Comparison of ENCODE assay signal across 40 cellular contexts in the genomic region with DNA sequence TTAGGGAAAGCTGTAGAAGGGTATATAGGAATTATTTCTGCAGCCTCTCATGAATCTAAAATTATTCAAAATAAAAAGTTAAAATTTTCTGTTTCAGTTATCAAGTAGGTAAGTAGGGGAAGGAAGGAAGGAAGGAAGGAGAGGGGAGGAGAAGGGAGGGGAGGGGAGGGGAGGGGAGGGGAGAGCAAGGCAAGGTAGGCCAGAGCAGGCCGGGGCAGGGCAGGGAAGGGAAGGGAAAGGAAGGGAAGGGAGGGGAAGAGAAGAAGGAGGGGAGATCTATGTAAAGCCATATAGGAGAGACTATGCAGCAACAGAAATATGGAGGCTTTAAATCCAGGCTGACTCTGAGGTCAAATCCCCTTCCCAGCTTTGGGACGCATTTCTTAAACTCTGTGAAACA. TPM values are rescaled to one million over a fixed set of nuclear protein-coding genes. Genes with fewer than 3 reads are reported as not detected.
"Had no signal": no experiment of that assay in that cellular context is flagged by ENCODE, and none has a peak within 500 bp of the region (broad histone marks: within the 10 kb centered on the region; RNA-seq: fewer than 3 reads in every experiment).

No MANE protein-coding gene starts in this region.

- H3K4me1 ChIP-seq: adrenal gland, ascending aorta, body of pancreas had no signal

- H3K36me3 Mint-ChIP-seq: activated naive CD4-positive, alpha-beta T cell treated with anti-CD3 and anti-CD28 coated beads, Interleukin-2, amount 10 ng/mL, durations not matched to agents 7 days and 5 days; activated naive CD4-positive, alpha-beta T cell treated with anti-CD3 and anti-CD28 coated beads, Interleukin-2, amount 50 U/mL, for 24 hours; activated naive CD4-positive, alpha-beta T cell treated with anti-CD3 and anti-CD28 coated beads, Interleukin-2, amount 50 U/mL, for 72 hours; activated naive CD8-positive, alpha-beta T cell; activated naive CD8-positive, alpha-beta T cell treated with anti-CD3 and anti-CD28 coated beads for 36 hours; activated naive CD8-positive, alpha-beta T cell treated with anti-CD3 and anti-CD28 coated beads, Interleukin-2, amount 10 ng/mL, durations not matched to agents 7 days and 5 days; brain had no signal

- H3K4me1 Mint-ChIP-seq: activated naive CD4-positive, alpha-beta T cell treated with anti-CD3 and anti-CD28 coated beads, Interleukin-2, amount 10 ng/mL, durations not matched to agents 7 days and 5 days; activated naive CD4-positive, alpha-beta T cell treated with anti-CD3 and anti-CD28 coated beads, Interleukin-2, amount 50 U/mL, for 24 hours; activated naive CD8-positive, alpha-beta T cell treated with anti-CD3 and anti-CD28 coated beads for 36 hours; activated naive CD8-positive, alpha-beta T cell treated with anti-CD3 and anti-CD28 coated beads, Interleukin-2, amount 10 ng/mL, durations not matched to agents 7 days and 5 days; activated naive CD8-positive, alpha-beta T cell treated with anti-CD3 and anti-CD28 coated beads, Interleukin-2, amount 50 U/mL, for 24 hours; activated T-helper 17 cell treated with anti-CD3 and anti-CD28 coated beads, Interleukin-2, amount 50 U/mL, for 72 hours; central memory CD8-positive, alpha-beta T cell had no signal

- H3K4me3 ChIP-seq: adrenal gland, ascending aorta, body of pancreas, breast epithelium, cardiac muscle cell had no signal

- H3K27me3 ChIP-seq: adrenal gland, ascending aorta, body of pancreas, brain microvascular endothelial cell, breast epithelium, cardiac muscle cell had no signal

- H3K27me3 Mint-ChIP-seq: activated naive CD4-positive, alpha-beta T cell treated with anti-CD3 and anti-CD28 coated beads, Interleukin-2, amount 10 ng/mL, durations not matched to agents 7 days and 5 days; activated naive CD4-positive, alpha-beta T cell treated with anti-CD3 and anti-CD28 coated beads, Interleukin-2, amount 50 U/mL, for 24 hours; activated naive CD8-positive, alpha-beta T cell treated with anti-CD3 and anti-CD28 coated beads for 36 hours; activated T-cell treated with anti-CD3 and anti-CD28 coated beads, Interleukin-2, amount 50 U/mL, for 24 hours; brain had no signal

- H3K4me3 Mint-ChIP-seq: activated naive CD4-positive, alpha-beta T cell treated with anti-CD3 and anti-CD28 coated beads for 36 hours; activated naive CD4-positive, alpha-beta T cell treated with anti-CD3 and anti-CD28 coated beads, Interleukin-2, amount 10 ng/mL, durations not matched to agents 7 days and 5 days; activated naive CD4-positive, alpha-beta T cell treated with anti-CD3 and anti-CD28 coated beads, Interleukin-2, amount 50 U/mL, for 24 hours; activated naive CD8-positive, alpha-beta T cell; activated naive CD8-positive, alpha-beta T cell treated with anti-CD3 and anti-CD28 coated beads for 36 hours; activated naive CD8-positive, alpha-beta T cell treated with anti-CD3 and anti-CD28 coated beads, Interleukin-2, amount 10 ng/mL, durations not matched to agents 7 days and 5 days; activated naive CD8-positive, alpha-beta T cell treated with anti-CD3 and anti-CD28 coated beads, Interleukin-2, amount 50 U/mL, for 24 hours; activated T-cell treated with anti-CD3 and anti-CD28 coated beads, Interleukin-2, amount 50 U/mL, for 24 hours; activated T-cell treated with anti-CD3 and anti-CD28 coated beads, Interleukin-2, amount 50 U/mL, for 4 hours; activated T-cell treated with anti-CD3 and anti-CD28 coated beads, Interleukin-2, amount 50 U/mL, for 72 hours; activated T-helper 1 cell treated with anti-CD3 and anti-CD28 coated beads, Interleukin-12 subunit alpha, Interleukin-12 subunit beta, Interleukin-2, Interleukin-4 antibody, amounts not matched to agents 30 ng/mL and 10 ng/mL and 1 ng/mL, durations not matched to agents 14 hours and 24 hours and 36 hours; activated T-helper 17 cell treated with anti-CD3 and anti-CD28 coated beads, Interleukin-2, amount 50 U/mL, for 72 hours; central memory CD8-positive, alpha-beta T cell had no signal

- H3K27ac ChIP-seq: adrenal gland, ascending aorta, body of pancreas, brain microvascular endothelial cell, breast epithelium, cardiac muscle cell had no signal

- DNase-seq: activated effector memory CD4-positive, alpha-beta T cell treated with anti-CD3 and anti-CD28 coated beads, Interleukin-2, amount 50 U/mL, for 16 hours; activated effector memory CD4-positive, alpha-beta T cell treated with Interleukin-2 at 50 U/mL for 16 hours; activated gamma-delta T cell; activated gamma-delta T cell treated with Interleukin-2 at 50 U/mL for 16 hours; activated naive CD4-positive, alpha-beta T cell; activated naive CD4-positive, alpha-beta T cell treated with anti-CD3 and anti-CD28 coated beads for 36 hours; activated naive CD4-positive, alpha-beta T cell treated with anti-CD3 and anti-CD28 coated beads, Interleukin-2, amount 10 ng/mL, durations not matched to agents 7 days and 5 days; activated naive CD4-positive, alpha-beta T cell treated with anti-CD3 and anti-CD28 coated beads, Interleukin-2, amount 50 U/mL, for 16 hours; activated naive CD4-positive, alpha-beta T cell treated with Interleukin-2 at 50 U/mL for 16 hours; activated naive CD8-positive, alpha-beta T cell treated with anti-CD3 and anti-CD28 coated beads for 36 hours; activated naive CD8-positive, alpha-beta T cell treated with anti-CD3 and anti-CD28 coated beads, Interleukin-2, amount 10 ng/mL, durations not matched to agents 7 days and 5 days; activated naive CD8-positive, alpha-beta T cell treated with anti-CD3 and anti-CD28 coated beads, Interleukin-2, amount 50 U/mL, for 24 hours; activated T-cell treated with anti-CD3 and anti-CD28 coated beads, Interleukin-2, amount 50 U/mL, for 1 hour; activated T-cell treated with anti-CD3 and anti-CD28 coated beads, Interleukin-2, amount 50 U/mL, for 24 hours; activated T-cell treated with anti-CD3 and anti-CD28 coated beads, Interleukin-2, amount 50 U/mL, for 4 hours; activated T-cell treated with anti-CD3 and anti-CD28 coated beads, Interleukin-2, amount 50 U/mL, for 48 hours; activated T-cell treated with anti-CD3 and anti-CD28 coated beads, Interleukin-2, amount 50 U/mL, for 72 hours; adrenal gland; amniotic stem cell; amygdala; anterior cingulate cortex; aorta; body of pancreas; brain microvascular endothelial cell; caudate nucleus; central memory CD4-positive, alpha-beta T cell; cerebellar nuclear complex had no signal

- H3K9me3 ChIP-seq: adrenal gland, ascending aorta, body of pancreas, breast epithelium had no signal

- H3K36me3 ChIP-seq: adrenal gland, ascending aorta, brain microvascular endothelial cell, breast epithelium, cardiac muscle cell had no signal

- H3K27ac Mint-ChIP-seq: activated naive CD4-positive, alpha-beta T cell treated with anti-CD3 and anti-CD28 coated beads for 36 hours; activated naive CD4-positive, alpha-beta T cell treated with anti-CD3 and anti-CD28 coated beads, Interleukin-2, amount 10 ng/mL, durations not matched to agents 7 days and 5 days; activated naive CD4-positive, alpha-beta T cell treated with anti-CD3 and anti-CD28 coated beads, Interleukin-2, amount 50 U/mL, for 24 hours; activated naive CD4-positive, alpha-beta T cell treated with anti-CD3 and anti-CD28 coated beads, Interleukin-2, amount 50 U/mL, for 72 hours; activated naive CD8-positive, alpha-beta T cell; activated naive CD8-positive, alpha-beta T cell treated with anti-CD3 and anti-CD28 coated beads for 36 hours; activated naive CD8-positive, alpha-beta T cell treated with anti-CD3 and anti-CD28 coated beads, Interleukin-2, amount 10 ng/mL, durations not matched to agents 7 days and 5 days; activated naive CD8-positive, alpha-beta T cell treated with anti-CD3 and anti-CD28 coated beads, Interleukin-2, amount 50 U/mL, for 24 hours; activated T-cell treated with anti-CD3 and anti-CD28 coated beads, Interleukin-2, amount 50 U/mL, for 24 hours; activated T-cell treated with anti-CD3 and anti-CD28 coated beads, Interleukin-2, amount 50 U/mL, for 72 hours; activated T-helper 1 cell treated with anti-CD3 and anti-CD28 coated beads, Interleukin-12 subunit alpha, Interleukin-12 subunit beta, Interleukin-2, Interleukin-4 antibody, amounts not matched to agents 30 ng/mL and 10 ng/mL and 1 ng/mL, durations not matched to agents 14 hours and 24 hours and 36 hours; activated T-helper 17 cell treated with anti-CD3 and anti-CD28 coated beads, Interleukin-2, amount 50 U/mL, for 72 hours; activated T-helper 2 cell treated with anti-CD3 and anti-CD28 coated beads, Interferon-gamma antibody, Interleukin-2, Interleukin-4, amounts not matched to agents 10 μg/mL and 5 μg/mL and 100 μg/mL, durations not matched to agents 14 hours and 24 hours and 36 hours had no signal

- ATAC-seq: activated naive CD4-positive, alpha-beta T cell treated with anti-CD3 and anti-CD28 coated beads, Interleukin-2, amount 50 U/mL, for 72 hours; activated naive CD8-positive, alpha-beta T cell treated with anti-CD3 and anti-CD28 coated beads, Interleukin-2, amount 50 U/mL, for 24 hours; activated T-cell treated with anti-CD3 and anti-CD28 coated beads, Interleukin-2, amount 50 U/mL, for 4 hours; activated T-cell treated with anti-CD3 and anti-CD28 coated beads, Interleukin-2, amount 50 U/mL, for 72 hours; activated T-helper 17 cell treated with anti-CD3 and anti-CD28 coated beads, Interleukin-2, amount 50 U/mL, for 72 hours; body of pancreas had no signal

- H3K9me3 Mint-ChIP-seq: activated naive CD4-positive, alpha-beta T cell treated with anti-CD3 and anti-CD28 coated beads for 36 hours; activated naive CD4-positive, alpha-beta T cell treated with anti-CD3 and anti-CD28 coated beads, Interleukin-2, amount 10 ng/mL, durations not matched to agents 7 days and 5 days; activated naive CD4-positive, alpha-beta T cell treated with anti-CD3 and anti-CD28 coated beads, Interleukin-2, amount 50 U/mL, for 24 hours; activated naive CD4-positive, alpha-beta T cell treated with anti-CD3 and anti-CD28 coated beads, Interleukin-2, amount 50 U/mL, for 72 hours; activated naive CD8-positive, alpha-beta T cell treated with anti-CD3 and anti-CD28 coated beads for 36 hours; activated naive CD8-positive, alpha-beta T cell treated with anti-CD3 and anti-CD28 coated beads, Interleukin-2, amount 10 ng/mL, durations not matched to agents 7 days and 5 days; activated naive CD8-positive, alpha-beta T cell treated with anti-CD3 and anti-CD28 coated beads, Interleukin-2, amount 50 U/mL, for 24 hours; activated T-cell treated with anti-CD3 and anti-CD28 coated beads, Interleukin-2, amount 50 U/mL, for 24 hours; activated T-cell treated with anti-CD3 and anti-CD28 coated beads, Interleukin-2, amount 50 U/mL, for 4 hours; activated T-cell treated with anti-CD3 and anti-CD28 coated beads, Interleukin-2, amount 50 U/mL, for 72 hours; activated T-helper 1 cell treated with anti-CD3 and anti-CD28 coated beads, Interleukin-12 subunit alpha, Interleukin-12 subunit beta, Interleukin-2, Interleukin-4 antibody, amounts not matched to agents 30 ng/mL and 10 ng/mL and 1 ng/mL, durations not matched to agents 14 hours and 24 hours and 36 hours; activated T-helper 17 cell treated with anti-CD3 and anti-CD28 coated beads, Interleukin-2, amount 50 U/mL, for 72 hours; activated T-helper 2 cell treated with anti-CD3 and anti-CD28 coated beads, Interferon-gamma antibody, Interleukin-2, Interleukin-4, amounts not matched to agents 10 μg/mL and 5 μg/mL and 100 μg/mL, durations not matched to agents 14 hours and 24 hours and 36 hours; central memory CD8-positive, alpha-beta T cell had no signal

- FAIRE-seq: astrocyte, bronchial epithelial cell had no signal

RNA-seq across cellular contexts. Expression of gene BOC, which starts 38.3 kb away (rescaled TPM):
- total RNA-seq: activated naive CD8-positive, alpha-beta T cell treated with anti-CD3 and anti-CD28 coated beads, Interleukin-2, amount 10 ng/mL, durations not matched to agents 7 days and 5 days had no signal
